10 cellular contexts compared by ENCODE assay signal in genomic region chr17:75679706-75680201, GRCh38. TPM values are rescaled to one million over a fixed set of nuclear protein-coding genes. Genes with fewer than 3 reads are reported as not detected.
DNase-seq lines count a peak whose midpoint lies in the region; ATAC-seq and TF ChIP-seq lines count a peak whose summit lies in the region.
"Had no signal": no experiment of that assay in that cellular context is flagged by ENCODE, and none has a peak within 500 bp of the region (broad histone marks: within the 10 kb centered on the region; RNA-seq: fewer than 3 reads in every experiment).

No MANE protein-coding gene starts in this region.

- peak overlapping the region in 1 of 2 donors; percentile 72 for H3K27ac Mint-ChIP-seq in activated naive CD4-positive, alpha-beta T cell treated with anti-CD3 and anti-CD28 coated beads, Interleukin-2, amount 50 U/mL, for 72 hours

- H3K27ac ChIP-seq in stomach, result peak overlapping the region; percentile 52 to 83 (median 71)

- no peak for TF ChIP-seq EP300 in stomach (IDR thresholded peaks at IDR 0.05)

- peak; percentile 36 for TF ChIP-seq CTCF in astrocyte of the cerebellum (IDR thresholded peaks at IDR 0.05; ENCODE audit: low read depth, low read length, missing control alignments)
- TF ChIP-seq CTCF in stomach (IDR thresholded peaks at IDR 0.05), result peak in 3 of 7 experiments; percentile 42 to 63 (median 45)

- ATAC-seq in HG03108 (IDR thresholded peaks at IDR 0.05; ENCODE audit: unreplicated experiment), result no peak
- ATAC-seq in activated naive CD4-positive, alpha-beta T cell treated with anti-CD3 and anti-CD28 coated beads, Interleukin-2, amount 50 U/mL, for 72 hours, result no peak
- ATAC-seq: activated CD4-positive, CD25-positive, alpha-beta regulatory T cell treated with anti-CD3 and anti-CD28 coated beads, Interleukin-2, amount 50 U/mL, for 24 hours had no signal

- H3K9me3 ChIP-seq in stomach, result no peaks in the 10 kb centered on the region

- in situ Hi-C loops in astrocyte of the cerebellum (cut with HindIII; ENCODE audit: low sequenced_read_pairs), result no loop called here

- TF ChIP-seq POLR2A in stomach (IDR thresholded peaks at IDR 0.05), result no peak

- H3K36me3 Mint-ChIP-seq in activated naive CD4-positive, alpha-beta T cell treated with anti-CD3 and anti-CD28 coated beads, Interleukin-2, amount 50 U/mL, for 72 hours, result no peaks in the 10 kb centered on the region

- H3K4me1 ChIP-seq in stomach, result peaks cover 35 to 70% (median 47%) of the 10 kb centered on the region in 4 donors

- WGBS in stomach, 5 donors, result 23 to 49% (median 41%) methylated on average over 11 of the region's 11 CpGs

- DNase-seq in HT-29 (ENCODE audit: low spot score), result peak; percentile 79
- no peak for DNase-seq in astrocyte of the cerebellum (ENCODE audit: low read depth)
- peak; percentile 40 for DNase-seq in iris pigment epithelial cell (ENCODE audit: low read depth)
- DNase-seq in stomach, result peak; percentile 72
- DNase-seq in activated naive CD4-positive, alpha-beta T cell treated with anti-CD3 and anti-CD28 coated beads, Interleukin-2, amount 50 U/mL, for 72 hours (ENCODE audit: low spot score in 2 of 2), result no peak
- DNase-seq in mesenteric fat pad (ENCODE audit: low spot score), result no peak
- DNase-seq in NCI-H774 (lab: John Stamatoyannopoulos, UW), result no peak

- intact Hi-C loops in stomach (cut with DNase I; ENCODE audit: low total_unique reads), result no loop called here

- H3K4me3 ChIP-seq in astrocyte of the cerebellum (ENCODE audit: low read depth, low read length), result no peak overlapping the region
- no peak overlapping the region for H3K4me3 ChIP-seq in stomach

- H3K9me3 Mint-ChIP-seq in activated naive CD4-positive, alpha-beta T cell treated with anti-CD3 and anti-CD28 coated beads, Interleukin-2, amount 50 U/mL, for 72 hours, result no peaks in the 10 kb centered on the region
- H3K9me3 Mint-ChIP-seq: central memory CD8-positive, alpha-beta T cell had no signal

- peaks cover 4 to 53% (median 44%) of the 10 kb centered on the region in 4 donors for H3K36me3 ChIP-seq in stomach

- H3K27me3 ChIP-seq in stomach, result no peaks in the 10 kb centered on the region

RNA-seq across cellular contexts. Expression of gene SAP30BP, which starts 12.6 kb away (rescaled TPM):
- total RNA-seq in HT-29 (2014; rRNA removed; shearing (Covaris generic)), result 53.8 and 56.1 TPM in 2 replicates
- total RNA-seq in stomach, result 100 to 1,000 TPM in 2 of 5 donors, 10 to 100 TPM in 3; 24.6 to 154 (median 72.9) TPM
- polyA plus RNA-seq in stomach, result 10 to 100 TPM; 59.0 to 82.5 (median 72.8) TPM
- total RNA-seq in activated naive CD4-positive, alpha-beta T cell treated with anti-CD3 and anti-CD28 coated beads, Interleukin-2, amount 50 U/mL, for 72 hours, result 10 to 100 TPM; 76.3 to 78.8 TPM
- 86.0 TPM for total RNA-seq in mesenteric fat pad

RNA-seq across cellular contexts. Expression of gene RECQL5, which starts 12.8 kb away (rescaled TPM):
- total RNA-seq in HT-29 (2014; rRNA removed; shearing (Covaris generic)), result 56.7 and 64.6 TPM in 2 replicates
- total RNA-seq in stomach (100 to 1,000 TPM in 2 of 5 donors, 10 to 100 TPM in 3; 21.4 to 229 (median 46.7) TPM), mesenteric fat pad (12.7 TPM)
- 10 to 100 TPM; 29.6 to 61.4 (median 50.8) TPM for polyA plus RNA-seq in stomach
- total RNA-seq in activated naive CD4-positive, alpha-beta T cell treated with anti-CD3 and anti-CD28 coated beads, Interleukin-2, amount 50 U/mL, for 72 hours, result 10 to 100 TPM; 35.1 to 47.4 TPM

RNA-seq across cellular contexts. Expression of gene ITGB4, which starts 41.5 kb away (rescaled TPM):
- total RNA-seq in HT-29 (2014; rRNA removed; shearing (Covaris generic)), result 224 and 281 TPM in 2 replicates
- 100 to 1,000 TPM in 4 of 5 donors, 10 to 100 TPM in 1; 66.8 to 137 (median 132) TPM for total RNA-seq in stomach
- 10 to 100 TPM; 33.6 to 66.1 (median 60.3) TPM for polyA plus RNA-seq in stomach
- total RNA-seq in activated naive CD4-positive, alpha-beta T cell treated with anti-CD3 and anti-CD28 coated beads, Interleukin-2, amount 50 U/mL, for 72 hours, result 1 to 10 TPM in 1 of 2 donors, under 1 TPM in 1; 0.76 to 1.1 TPM
- 13.9 TPM for total RNA-seq in mesenteric fat pad

RNA-seq across cellular contexts. Expression of gene SMIM5, which starts 46.5 kb away (rescaled TPM):
- 16.4 and 16.7 TPM in 2 replicates for total RNA-seq in HT-29 (2014; rRNA removed; shearing (Covaris generic))
- total RNA-seq in stomach (10 to 100 TPM in 1 of 5 donors, 1 to 10 TPM in 1, under 1 TPM in 1, not detected in 2; 0.58 to 12.7 (median 3.6) TPM), mesenteric fat pad (0.42 TPM)
- 10 to 100 TPM in 1 of 3 donors, 1 to 10 TPM in 2; 5.9 to 29.5 (median 10.0) TPM for polyA plus RNA-seq in stomach
- under 1 TPM; 0.06 to 0.32 TPM for total RNA-seq in activated naive CD4-positive, alpha-beta T cell treated with anti-CD3 and anti-CD28 coated beads, Interleukin-2, amount 50 U/mL, for 72 hours

Comparison
In these comparisons a context has a peak if more than half of its experiments do, and no peak if none do; other contexts are left out.
1. DNase-seq: peak in HT-29 (single experiment), iris pigment epithelial cell (single experiment) and stomach (single experiment); none in astrocyte of the cerebellum (single experiment), activated naive CD4-positive, alpha-beta T cell treated with anti-CD3 and anti-CD28 coated beads, Interleukin-2, amount 50 U/mL, for 72 hours (0 of 2), mesenteric fat pad (single experiment) and NCI-H774 (single experiment).